Comparison of ENCODE assay signal across 23 cellular contexts in genomic region chr5:81253875-81254274, GRCh38. TPM values are rescaled to one million over a fixed set of nuclear protein-coding genes. Genes with fewer than 3 reads are reported as not detected.
DNase-seq lines count a peak whose midpoint lies in the region; ATAC-seq, FAIRE-seq and TF ChIP-seq lines count a peak whose summit lies in the region.
"Had no signal": no experiment of that assay in that cellular context is flagged by ENCODE, and none has a peak within 500 bp of the region (broad histone marks: within the 10 kb centered on the region; RNA-seq: fewer than 3 reads in every experiment).

No MANE protein-coding gene starts in this region.

- dilution Hi-C loops in keratinocyte (cut with MboI; ENCODE audit: extremely low pct_ligation_motif_present, low sequenced_read_pairs), result no loop called here

- H2AFZ ChIP-seq in keratinocyte (ENCODE audit: control insufficient read depth, low read length), result peak overlapping the region; percentile 24

- no peaks in the 10 kb centered on the region for H3K9me3 Mint-ChIP-seq in MCF 10A (ENCODE audit: unreplicated experiment)
- H3K9me3 Mint-ChIP-seq: HFFc6 had no signal

- FAIRE-seq in keratinocyte (lab: Jason Lieb, UNC), result peak; percentile 83
- FAIRE-seq: A549, GM12892, GM18507, HepG2 had no signal

- TF ChIP-seq CTCF in MCF 10A (IDR thresholded peaks at IDR 0.05; ENCODE audit: unreplicated experiment) (no peak), breast epithelium (IDR thresholded peaks at IDR 0.05) (no peak), keratinocyte (optimal IDR thresholded peaks at IDR 0.05 in 1 of 3, IDR thresholded peaks at IDR 0.05 in 1 of 3, conservative IDR thresholded peaks at IDR 0.05 in 1 of 3; ENCODE audit: extremely low read depth in 1 of 3, insufficient read depth in 2 of 3, low read length in 3 of 3) (no peak), adrenal gland (IDR thresholded peaks at IDR 0.05) (no peak), lower leg skin (IDR thresholded peaks at IDR 0.05) (no peak)

- H3K4me1 ChIP-seq in breast epithelium (no peaks in the 10 kb centered on the region), keratinocyte (ENCODE audit: control insufficient read depth, extremely low read depth, insufficient read depth, low read length) (peaks cover 12% of the 10 kb centered on the region), adrenal gland (replicated peaks in 1 of 2) (no peaks in the 10 kb centered on the region)
- H3K4me1 ChIP-seq: A549 had no signal

- no peaks in the 10 kb centered on the region for H3K9me1 ChIP-seq in keratinocyte (ENCODE audit: control insufficient read depth, extremely low read depth, insufficient read depth, low read length)

- 75 to 92% (median 88%) methylated on average over 4 of the region's 4 CpGs for WGBS in adrenal gland, 4 donors
- WGBS in lower leg skin, 2 donors, result 48 to 56% methylated on average over 4 of the region's 4 CpGs

- H3K27me3 ChIP-seq in breast epithelium (no peaks in the 10 kb centered on the region), keratinocyte (ENCODE audit: control insufficient read depth, extremely low read depth, insufficient read depth, low read length) (no peaks in the 10 kb centered on the region), adrenal gland (no peaks in the 10 kb centered on the region)

- H3K4me3 ChIP-seq in breast epithelium, result no peak overlapping the region
- H3K4me3 ChIP-seq in keratinocyte (ENCODE audit: control insufficient read depth in 2 of 3, extremely low read depth in 1 of 3, insufficient read depth in 2 of 3, low read depth in 1 of 3, low read length in 3 of 3), result no peak overlapping the region
- H3K4me3 ChIP-seq in adrenal gland, result no peak overlapping the region
- H3K4me3 ChIP-seq in lower leg skin (ENCODE audit: low read depth, poor library complexity, severe bottlenecking), result no peak overlapping the region
- H3K4me3 ChIP-seq: A549 had no signal

- peak overlapping the region; percentile 63 for H3K4me2 ChIP-seq in keratinocyte (ENCODE audit: control insufficient read depth, extremely low read depth, insufficient read depth, low read depth, low read length)
- H3K4me2 ChIP-seq: A549 had no signal

- BruUV-seq in MCF 10A (replicated peaks; lab: Mats Ljungman, UMichigan), result no TSS peak

- H3K4me3 Mint-ChIP-seq in MCF 10A (ENCODE audit: unreplicated experiment), result no peak overlapping the region
- H3K4me3 Mint-ChIP-seq: CD14-positive monocyte; CD4-positive, alpha-beta memory T cell; HFFc6 had no signal

- POLR2A ChIA-PET in MCF 10A (lab: Yijun Ruan, JAX), result interaction anchor here (0.6 to 1.8 kb wide), 4 partner anchors 15 to 318 kb away, joined by 3 to 9 read pairs (median 6); no protein-coding TSS in a partner anchor

- H3K79me2 ChIP-seq in keratinocyte (ENCODE audit: control insufficient read depth, insufficient read depth, low read length), result no peaks in the 10 kb centered on the region

- TF ChIP-seq POLR2A in breast epithelium (IDR thresholded peaks at IDR 0.05), result no peak
- TF ChIP-seq POLR2A in adrenal gland (IDR thresholded peaks at IDR 0.05), result no peak
- TF ChIP-seq POLR2A in lower leg skin (IDR thresholded peaks at IDR 0.05), result no peak

- no peaks in the 10 kb centered on the region for H3K9me3 ChIP-seq in breast epithelium
- no peaks in the 10 kb centered on the region for H3K9me3 ChIP-seq in keratinocyte (ENCODE audit: control insufficient read depth, low read depth, low read length)
- H3K9me3 ChIP-seq in adrenal gland (replicated peaks in 1 of 3), result no peaks in the 10 kb centered on the region

- peak; percentile 89 for ATAC-seq in esophagus mucosa
- ATAC-seq: HCT116, HepG2 had no signal

- peaks cover 9% of the 10 kb centered on the region for H3K4me1 Mint-ChIP-seq in MCF 10A (ENCODE audit: insufficient read depth, unreplicated experiment)
- H3K4me1 Mint-ChIP-seq: CD4-positive, alpha-beta memory T cell had no signal

- H3K27ac ChIP-seq in breast epithelium (no peak overlapping the region), keratinocyte (ENCODE audit: control insufficient read depth, insufficient read depth, low read length) (no peak overlapping the region), adrenal gland (no peak overlapping the region)
- H3K27ac ChIP-seq: 22Rv1, A549 had no signal

- CTCF ChIA-PET in MCF 10A (lab: Yijun Ruan, JAX), result interaction anchor here (0.7 to 1.2 kb wide), 4 partner anchors 16 to 47 kb away, joined by 3 to 7 read pairs (median 4); no protein-coding TSS in a partner anchor

- peaks cover 4% of the 10 kb centered on the region for H4K20me1 ChIP-seq in keratinocyte (ENCODE audit: control insufficient read depth, extremely low read depth, insufficient read depth, low read length)

- no peak overlapping the region for H3K9ac ChIP-seq in keratinocyte (ENCODE audit: control insufficient read depth, extremely low read depth, insufficient read depth, low read length)

- DNase-seq in MCF 10A (ENCODE audit: unreplicated experiment) (peak; percentile 26), breast epithelium (ENCODE audit: low spot score in 2 of 2) (no peak), keratinocyte (ENCODE audit: low read depth, low spot score) (no peak), C1 segment of cervical spinal cord (lab: John Stamatoyannopoulos, UW) (no peak), adrenal gland (no peak), lower leg skin (ENCODE audit: low spot score in 2 of 2) (no peak)
- DNase-seq: AML-193; CD4-positive, alpha-beta memory T cell; DMS153; DMS79; GDM1; GOT3; H7; HFFc6 had no signal

- peaks cover 7% of the 10 kb centered on the region for H3K36me3 Mint-ChIP-seq in MCF 10A (ENCODE audit: insufficient read depth, unreplicated experiment)

- H3K36me3 ChIP-seq in breast epithelium, result no peaks in the 10 kb centered on the region
- H3K36me3 ChIP-seq in keratinocyte (ENCODE audit: control insufficient read depth in 2 of 2, extremely low read depth in 1 of 2, insufficient read depth in 2 of 2, low read length in 2 of 2), result no peaks in the 10 kb centered on the region
- H3K36me3 ChIP-seq in adrenal gland (replicated peaks in 1 of 2), result peaks cover 0 to 34% of the 10 kb centered on the region in 2 donors

- no peaks in the 10 kb centered on the region for H3K27me3 Mint-ChIP-seq in MCF 10A (ENCODE audit: insufficient read depth, unreplicated experiment)
- H3K27me3 Mint-ChIP-seq: CD4-positive, alpha-beta memory T cell had no signal

- intact Hi-C loops in MCF 10A (cut with micrococcal nuclease), result no loop called here
- intact Hi-C loops in breast epithelium (cut with DNase I; ENCODE audit: low total_unique reads), result no loop called here
- intact Hi-C loops in adrenal gland (cut with DNase I), result no loop called here
- intact Hi-C loops in lower leg skin (cut with DNase I; ENCODE audit: low total_unique reads), result no loop called here

- no peak overlapping the region for H3K27ac Mint-ChIP-seq in MCF 10A (ENCODE audit: low read depth, unreplicated experiment)
- H3K27ac Mint-ChIP-seq: CD14-positive monocyte; CD4-positive, alpha-beta memory T cell; HFFc6 had no signal

RNA-seq across cellular contexts. Expression of gene CKMT2, which starts 20.8 kb away (rescaled TPM):
- total RNA-seq in MCF 10A (2022), result not detected in 2 replicates
- total RNA-seq in breast epithelium, result 1 to 10 TPM; 3.6 to 5.3 (median 3.7) TPM
- 0.96 TPM for total RNA-seq in esophagus mucosa
- polyA plus RNA-seq in keratinocyte, result not detected in 3 replicates
- not detected for polyA plus RNA-seq in keratinocyte (2011; ENCODE audit: low read depth)
- polyA plus RNA-seq in keratinocyte (2011; cell fraction: cytosol; rRNA removed), result not detected in 2 replicates
- not detected in 2 replicates for polyA plus RNA-seq in keratinocyte (2011; cell fraction: nucleus; rRNA removed)
- 0.25 TPM in 1 of 2 replicates, not detected in the other for polyA plus RNA-seq in keratinocyte (2012; ENCODE audit: low replicate concordance)
- not detected in 3 replicates for polyA minus RNA-seq in keratinocyte
- not detected for polyA minus RNA-seq in keratinocyte (2011; cell fraction: cytosol; rRNA and poly(A)+ RNA removed)
- not detected in 2 replicates for polyA minus RNA-seq in keratinocyte (2011; cell fraction: nucleus; rRNA and poly(A)+ RNA removed)
- total RNA-seq in adrenal gland, result 100 to 1,000 TPM in 1 of 8 donors, 10 to 100 TPM in 7; 33.1 to 112 (median 55.9) TPM
- polyA plus RNA-seq in adrenal gland, result 100 to 1,000 TPM in 1 of 3 donors, 10 to 100 TPM in 2; 22.5 to 109 (median 47.0) TPM
- 10 to 100 TPM in 1 of 4 donors, 1 to 10 TPM in 3; 4.0 to 19.7 (median 7.8) TPM for total RNA-seq in lower leg skin
- total RNA-seq: CD4-positive, alpha-beta memory T cell; Daoy; HFFc6 had no signal
- polyA plus RNA-seq: A549; CD14-positive monocyte; CD4-positive, alpha-beta memory T cell had no signal

RNA-seq across cellular contexts. Expression of gene ZCCHC9, which starts 47.5 kb away (rescaled TPM):
- total RNA-seq in MCF 10A (2022) (31.5 and 33.8 TPM in 2 replicates), breast epithelium (10 to 100 TPM; 18.7 to 34.4 (median 19.2) TPM), esophagus mucosa (17.1 TPM), adrenal gland (10 to 100 TPM in 7 of 8 donors, 1 to 10 TPM in 1; 10.0 to 26.3 (median 18.0) TPM), lower leg skin (10 to 100 TPM; 12.6 to 23.0 (median 21.2) TPM)
- polyA plus RNA-seq in keratinocyte (12.4 to 24.1 TPM (median 20.1 TPM) in 3 replicates), adrenal gland (10 to 100 TPM; 23.5 to 31.8 (median 27.3) TPM)
- polyA plus RNA-seq in keratinocyte (2011; ENCODE audit: low read depth), result 20.0 TPM
- 12.2 and 19.7 TPM in 2 replicates for polyA plus RNA-seq in keratinocyte (2011; cell fraction: cytosol; rRNA removed)
- 10.6 and 17.5 TPM in 2 replicates for polyA plus RNA-seq in keratinocyte (2011; cell fraction: nucleus; rRNA removed)
- 21.2 and 32.9 TPM in 2 replicates for polyA plus RNA-seq in keratinocyte (2012; ENCODE audit: low replicate concordance)
- polyA minus RNA-seq in keratinocyte, result 0.36 to 9.6 TPM (median 3.1 TPM) in 3 replicates
- 9.0 TPM for polyA minus RNA-seq in keratinocyte (2011; cell fraction: cytosol; rRNA and poly(A)+ RNA removed)
- polyA minus RNA-seq in keratinocyte (2011; cell fraction: nucleus; rRNA and poly(A)+ RNA removed), result 3.7 and 4.2 TPM in 2 replicates
